Comparison of ENCODE assay signal across 1 cellular context in the genomic region with DNA sequence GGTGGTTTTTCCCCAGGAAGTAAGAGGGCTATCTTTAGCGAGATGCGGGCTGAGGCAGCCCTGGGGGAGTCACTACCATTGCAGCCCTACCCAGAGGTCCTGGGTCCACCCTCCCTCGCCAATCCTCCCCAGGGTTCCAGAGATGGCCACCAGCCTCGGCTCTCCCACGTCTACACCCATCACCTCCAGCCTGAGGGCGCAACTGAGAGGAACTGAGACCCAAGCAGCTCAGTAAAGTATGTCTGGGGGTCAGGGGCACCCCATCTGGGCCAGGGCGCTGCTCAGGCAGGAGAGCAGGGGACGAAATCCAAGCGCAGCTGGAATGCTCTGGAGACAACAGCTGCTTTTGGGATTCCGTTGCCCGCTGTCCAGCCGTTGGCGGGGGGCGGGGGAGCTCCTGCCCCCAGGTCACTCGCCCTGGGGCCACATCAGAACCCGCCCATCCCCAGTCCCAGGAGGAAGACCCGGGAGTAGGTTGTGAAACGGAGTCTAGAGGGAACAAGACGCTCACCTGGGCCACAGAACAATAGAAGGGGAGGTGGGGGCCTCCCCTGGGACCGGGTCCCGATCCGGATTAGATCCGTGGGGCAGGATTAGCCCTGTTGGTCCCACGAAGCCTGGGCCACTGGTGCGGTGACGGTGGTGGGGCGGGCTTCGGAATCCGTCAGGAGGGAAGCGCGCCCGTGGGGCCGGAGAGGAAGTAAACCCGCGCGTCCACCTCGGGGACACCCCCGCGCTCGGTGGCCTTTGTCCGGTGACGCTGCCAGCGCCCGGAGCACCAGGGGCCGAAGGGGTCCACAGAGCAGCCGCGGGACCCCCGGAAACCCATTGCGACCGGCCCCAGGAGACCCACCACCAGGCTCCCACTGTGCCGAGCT.
A peak's percentile ranks its signal among the peaks of the same experiment; 100 is the strongest.
TF ChIP-seq lines count a peak whose summit lies in the region.

No MANE protein-coding gene starts in this region.

TF ChIP-seq in GM12878, 131 proteins besides CTCF, POLR2A, EP300 and RAD21:
- TF ChIP-seq MEF2B (IDR thresholded peaks at IDR 0.05; ENCODE audit: partially characterized antibody, poor library complexity, severe bottlenecking): peak; percentile 85
- TF ChIP-seq SPI1 (IDR thresholded peaks at IDR 0.05; ENCODE audit: borderline replicate concordance, insufficient read depth, low read depth, low read length): peak; percentile 71; the same call in 1 of the 2 replicates
- TF ChIP-seq RB1 (IDR thresholded peaks at IDR 0.05; ENCODE audit: borderline replicate concordance): no peak
- TF ChIP-seq POLR2AphosphoS5 (IDR thresholded peaks at IDR 0.05; ENCODE audit: low read length): peak; percentile 40
- TF ChIP-seq CREM (IDR thresholded peaks at IDR 0.05; ENCODE audit: low read depth): 0 out of 2 replicates have a peak, but pooled peaks have one; percentile 21
- TF ChIP-seq YY1 (IDR thresholded peaks at IDR 0.05; ENCODE audit: low read depth, low read length): no peak
- peak; percentile 25 to 38; a peak in 1 of 4 replicates for TF ChIP-seq IKZF2 (IDR thresholded peaks at IDR 0.05)
- no peak for TF ChIP-seq POLR2AphosphoS2 (IDR thresholded peaks at IDR 0.05; ENCODE audit: low read depth, low read length)
- no peak for TF ChIP-seq MXI1 (IDR thresholded peaks at IDR 0.05; ENCODE audit: low read depth, low read length)
- no peak for TF ChIP-seq TAF1 (IDR thresholded peaks at IDR 0.05; ENCODE audit: borderline replicate concordance, low read depth, low read length)
- TF ChIP-seq RBBP5 (conservative IDR thresholded peaks at IDR 0.05): no peak
- TF ChIP-seq LARP7 (IDR thresholded peaks at IDR 0.05): 0 out of 2 replicates have a peak, but pooled peaks have one; percentile 6
- TF ChIP-seq, protein P1, sequence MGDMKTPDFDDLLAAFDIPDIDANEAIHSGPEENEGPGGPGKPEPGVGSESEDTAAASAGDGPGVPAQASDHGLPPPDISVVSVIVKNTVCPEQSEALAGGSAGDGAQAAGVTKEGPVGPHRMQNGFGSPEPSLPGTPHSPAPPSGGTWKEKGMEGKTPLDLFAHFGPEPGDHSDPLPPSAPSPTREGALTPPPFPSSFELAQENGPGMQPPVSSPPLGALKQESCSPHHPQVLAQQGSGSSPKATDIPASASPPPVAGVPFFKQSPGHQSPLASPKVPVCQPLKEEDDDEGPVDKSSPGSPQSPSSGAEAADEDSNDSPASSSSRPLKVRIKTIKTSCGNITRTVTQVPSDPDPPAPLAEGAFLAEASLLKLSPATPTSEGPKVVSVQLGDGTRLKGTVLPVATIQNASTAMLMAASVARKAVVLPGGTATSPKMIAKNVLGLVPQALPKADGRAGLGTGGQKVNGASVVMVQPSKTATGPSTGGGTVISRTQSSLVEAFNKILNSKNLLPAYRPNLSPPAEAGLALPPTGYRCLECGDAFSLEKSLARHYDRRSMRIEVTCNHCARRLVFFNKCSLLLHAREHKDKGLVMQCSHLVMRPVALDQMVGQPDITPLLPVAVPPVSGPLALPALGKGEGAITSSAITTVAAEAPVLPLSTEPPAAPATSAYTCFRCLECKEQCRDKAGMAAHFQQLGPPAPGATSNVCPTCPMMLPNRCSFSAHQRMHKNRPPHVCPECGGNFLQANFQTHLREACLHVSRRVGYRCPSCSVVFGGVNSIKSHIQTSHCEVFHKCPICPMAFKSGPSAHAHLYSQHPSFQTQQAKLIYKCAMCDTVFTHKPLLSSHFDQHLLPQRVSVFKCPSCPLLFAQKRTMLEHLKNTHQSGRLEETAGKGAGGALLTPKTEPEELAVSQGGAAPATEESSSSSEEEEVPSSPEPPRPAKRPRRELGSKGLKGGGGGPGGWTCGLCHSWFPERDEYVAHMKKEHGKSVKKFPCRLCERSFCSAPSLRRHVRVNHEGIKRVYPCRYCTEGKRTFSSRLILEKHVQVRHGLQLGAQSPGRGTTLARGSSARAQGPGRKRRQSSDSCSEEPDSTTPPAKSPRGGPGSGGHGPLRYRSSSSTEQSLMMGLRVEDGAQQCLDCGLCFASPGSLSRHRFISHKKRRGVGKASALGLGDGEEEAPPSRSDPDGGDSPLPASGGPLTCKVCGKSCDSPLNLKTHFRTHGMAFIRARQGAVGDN (IDR thresholded peaks at IDR 0.05): 0 out of 2 replicates have a peak, but pooled peaks have one; percentile 9
- TF ChIP-seq TCF3 (IDR thresholded peaks at IDR 0.05; ENCODE audit: borderline replicate concordance, insufficient read depth, low read depth, low read length): 0 out of 2 replicates have a peak, but pooled peaks have one; percentile 8
- TF ChIP-seq NRF1 (conservative IDR thresholded peaks at IDR 0.05; ENCODE audit: low read depth, low read length): no peak
- no peak for TF ChIP-seq ATF7 (IDR thresholded peaks at IDR 0.05; ENCODE audit: low read depth)
- 0 out of 2 replicates have a peak, but pooled peaks have one; percentile 38 for TF ChIP-seq DPF2 (IDR thresholded peaks at IDR 0.05)
- TF ChIP-seq, protein P2, sequence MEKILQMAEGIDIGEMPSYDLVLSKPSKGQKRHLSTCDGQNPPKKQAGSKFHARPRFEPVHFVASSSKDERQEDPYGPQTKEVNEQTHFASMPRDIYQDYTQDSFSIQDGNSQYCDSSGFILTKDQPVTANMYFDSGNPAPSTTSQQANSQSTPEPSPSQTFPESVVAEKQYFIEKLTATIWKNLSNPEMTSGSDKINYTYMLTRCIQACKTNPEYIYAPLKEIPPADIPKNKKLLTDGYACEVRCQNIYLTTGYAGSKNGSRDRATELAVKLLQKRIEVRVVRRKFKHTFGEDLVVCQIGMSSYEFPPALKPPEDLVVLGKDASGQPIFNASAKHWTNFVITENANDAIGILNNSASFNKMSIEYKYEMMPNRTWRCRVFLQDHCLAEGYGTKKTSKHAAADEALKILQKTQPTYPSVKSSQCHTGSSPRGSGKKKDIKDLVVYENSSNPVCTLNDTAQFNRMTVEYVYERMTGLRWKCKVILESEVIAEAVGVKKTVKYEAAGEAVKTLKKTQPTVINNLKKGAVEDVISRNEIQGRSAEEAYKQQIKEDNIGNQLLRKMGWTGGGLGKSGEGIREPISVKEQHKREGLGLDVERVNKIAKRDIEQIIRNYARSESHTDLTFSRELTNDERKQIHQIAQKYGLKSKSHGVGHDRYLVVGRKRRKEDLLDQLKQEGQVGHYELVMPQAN (conservative IDR thresholded peaks at IDR 0.05): 0 out of 2 replicates have a peak, but pooled peaks have one; percentile 14
- TF ChIP-seq, protein P3, sequence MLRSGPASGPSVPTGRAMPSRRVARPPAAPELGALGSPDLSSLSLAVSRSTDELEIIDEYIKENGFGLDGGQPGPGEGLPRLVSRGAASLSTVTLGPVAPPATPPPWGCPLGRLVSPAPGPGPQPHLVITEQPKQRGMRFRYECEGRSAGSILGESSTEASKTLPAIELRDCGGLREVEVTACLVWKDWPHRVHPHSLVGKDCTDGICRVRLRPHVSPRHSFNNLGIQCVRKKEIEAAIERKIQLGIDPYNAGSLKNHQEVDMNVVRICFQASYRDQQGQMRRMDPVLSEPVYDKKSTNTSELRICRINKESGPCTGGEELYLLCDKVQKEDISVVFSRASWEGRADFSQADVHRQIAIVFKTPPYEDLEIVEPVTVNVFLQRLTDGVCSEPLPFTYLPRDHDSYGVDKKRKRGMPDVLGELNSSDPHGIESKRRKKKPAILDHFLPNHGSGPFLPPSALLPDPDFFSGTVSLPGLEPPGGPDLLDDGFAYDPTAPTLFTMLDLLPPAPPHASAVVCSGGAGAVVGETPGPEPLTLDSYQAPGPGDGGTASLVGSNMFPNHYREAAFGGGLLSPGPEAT (IDR thresholded peaks at IDR 0.05; ENCODE audit: low read depth): 0 out of 2 replicates have a peak, but pooled peaks have one; percentile 17
- TF ChIP-seq CBFB (IDR thresholded peaks at IDR 0.05; ENCODE audit: low read depth): no peak
- TF ChIP-seq, protein P4, sequence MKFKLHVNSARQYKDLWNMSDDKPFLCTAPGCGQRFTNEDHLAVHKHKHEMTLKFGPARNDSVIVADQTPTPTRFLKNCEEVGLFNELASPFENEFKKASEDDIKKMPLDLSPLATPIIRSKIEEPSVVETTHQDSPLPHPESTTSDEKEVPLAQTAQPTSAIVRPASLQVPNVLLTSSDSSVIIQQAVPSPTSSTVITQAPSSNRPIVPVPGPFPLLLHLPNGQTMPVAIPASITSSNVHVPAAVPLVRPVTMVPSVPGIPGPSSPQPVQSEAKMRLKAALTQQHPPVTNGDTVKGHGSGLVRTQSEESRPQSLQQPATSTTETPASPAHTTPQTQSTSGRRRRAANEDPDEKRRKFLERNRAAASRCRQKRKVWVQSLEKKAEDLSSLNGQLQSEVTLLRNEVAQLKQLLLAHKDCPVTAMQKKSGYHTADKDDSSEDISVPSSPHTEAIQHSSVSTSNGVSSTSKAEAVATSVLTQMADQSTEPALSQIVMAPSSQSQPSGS (IDR thresholded peaks at IDR 0.05; ENCODE audit: low read length): no peak
- TF ChIP-seq BACH1 (IDR thresholded peaks at IDR 0.05; ENCODE audit: borderline replicate concordance): peak; percentile 6; the same call in 1 of the 2 replicates
- TF ChIP-seq POU2F2 (IDR thresholded peaks at IDR 0.05; ENCODE audit: borderline replicate concordance, low read depth, low read length): peak; percentile 40; the same call in 1 of the 3 replicates
- TF ChIP-seq EED (IDR thresholded peaks at IDR 0.05; ENCODE audit: low read depth): 0 out of 2 replicates have a peak, but pooled peaks have one; percentile 13
- TF ChIP-seq, protein P5, sequence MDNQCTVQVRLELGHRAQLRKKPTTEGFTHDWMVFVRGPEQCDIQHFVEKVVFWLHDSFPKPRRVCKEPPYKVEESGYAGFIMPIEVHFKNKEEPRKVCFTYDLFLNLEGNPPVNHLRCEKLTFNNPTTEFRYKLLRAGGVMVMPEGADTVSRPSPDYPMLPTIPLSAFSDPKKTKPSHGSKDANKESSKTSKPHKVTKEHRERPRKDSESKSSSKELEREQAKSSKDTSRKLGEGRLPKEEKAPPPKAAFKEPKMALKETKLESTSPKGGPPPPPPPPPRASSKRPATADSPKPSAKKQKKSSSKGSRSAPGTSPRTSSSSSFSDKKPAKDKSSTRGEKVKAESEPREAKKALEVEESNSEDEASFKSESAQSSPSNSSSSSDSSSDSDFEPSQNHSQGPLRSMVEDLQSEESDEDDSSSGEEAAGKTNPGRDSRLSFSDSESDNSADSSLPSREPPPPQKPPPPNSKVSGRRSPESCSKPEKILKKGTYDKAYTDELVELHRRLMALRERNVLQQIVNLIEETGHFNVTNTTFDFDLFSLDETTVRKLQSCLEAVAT (IDR thresholded peaks at IDR 0.05): no peak
- 0 out of 2 replicates have a peak, but pooled peaks have one; percentile 7 for TF ChIP-seq TCF12 (IDR thresholded peaks at IDR 0.05; ENCODE audit: low read depth, low read length)
- peak; percentile 78 for TF ChIP-seq NR2F1 (conservative IDR thresholded peaks at IDR 0.05)
- no peak for TF ChIP-seq PAX8 (IDR thresholded peaks at IDR 0.05)
- no peak for TF ChIP-seq CBX3 (IDR thresholded peaks at IDR 0.05; ENCODE audit: borderline replicate concordance, low read depth)
- peak; percentile 2; the same call in 1 of the 2 replicates for TF ChIP-seq SMAD5 (IDR thresholded peaks at IDR 0.05; ENCODE audit: low read depth)
- peak; percentile 45; the same call in 1 of the 2 replicates for TF ChIP-seq IKZF1 (conservative IDR thresholded peaks at IDR 0.05)
- TF ChIP-seq EGR1 (IDR thresholded peaks at IDR 0.05; ENCODE audit: borderline replicate concordance in 1 of 2, low read depth in 2 of 2, low read length in 2 of 2): peak in 1 of 2 experiments; percentile 30; a peak in 1 of 3 replicates
- TF ChIP-seq GATAD2B (conservative IDR thresholded peaks at IDR 0.05; ENCODE audit: low read depth): 0 out of 2 replicates have a peak, but pooled peaks have one; percentile 32
- no peak for TF ChIP-seq NR2C1 (IDR thresholded peaks at IDR 0.05)
- TF ChIP-seq, protein P6, sequence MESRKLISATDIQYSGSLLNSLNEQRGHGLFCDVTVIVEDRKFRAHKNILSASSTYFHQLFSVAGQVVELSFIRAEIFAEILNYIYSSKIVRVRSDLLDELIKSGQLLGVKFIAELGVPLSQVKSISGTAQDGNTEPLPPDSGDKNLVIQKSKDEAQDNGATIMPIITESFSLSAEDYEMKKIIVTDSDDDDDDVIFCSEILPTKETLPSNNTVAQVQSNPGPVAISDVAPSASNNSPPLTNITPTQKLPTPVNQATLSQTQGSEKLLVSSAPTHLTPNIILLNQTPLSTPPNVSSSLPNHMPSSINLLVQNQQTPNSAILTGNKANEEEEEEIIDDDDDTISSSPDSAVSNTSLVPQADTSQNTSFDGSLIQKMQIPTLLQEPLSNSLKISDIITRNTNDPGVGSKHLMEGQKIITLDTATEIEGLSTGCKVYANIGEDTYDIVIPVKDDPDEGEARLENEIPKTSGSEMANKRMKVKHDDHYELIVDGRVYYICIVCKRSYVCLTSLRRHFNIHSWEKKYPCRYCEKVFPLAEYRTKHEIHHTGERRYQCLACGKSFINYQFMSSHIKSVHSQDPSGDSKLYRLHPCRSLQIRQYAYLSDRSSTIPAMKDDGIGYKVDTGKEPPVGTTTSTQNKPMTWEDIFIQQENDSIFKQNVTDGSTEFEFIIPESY (IDR thresholded peaks at IDR 0.05): no peak
- TF ChIP-seq, protein P7, sequence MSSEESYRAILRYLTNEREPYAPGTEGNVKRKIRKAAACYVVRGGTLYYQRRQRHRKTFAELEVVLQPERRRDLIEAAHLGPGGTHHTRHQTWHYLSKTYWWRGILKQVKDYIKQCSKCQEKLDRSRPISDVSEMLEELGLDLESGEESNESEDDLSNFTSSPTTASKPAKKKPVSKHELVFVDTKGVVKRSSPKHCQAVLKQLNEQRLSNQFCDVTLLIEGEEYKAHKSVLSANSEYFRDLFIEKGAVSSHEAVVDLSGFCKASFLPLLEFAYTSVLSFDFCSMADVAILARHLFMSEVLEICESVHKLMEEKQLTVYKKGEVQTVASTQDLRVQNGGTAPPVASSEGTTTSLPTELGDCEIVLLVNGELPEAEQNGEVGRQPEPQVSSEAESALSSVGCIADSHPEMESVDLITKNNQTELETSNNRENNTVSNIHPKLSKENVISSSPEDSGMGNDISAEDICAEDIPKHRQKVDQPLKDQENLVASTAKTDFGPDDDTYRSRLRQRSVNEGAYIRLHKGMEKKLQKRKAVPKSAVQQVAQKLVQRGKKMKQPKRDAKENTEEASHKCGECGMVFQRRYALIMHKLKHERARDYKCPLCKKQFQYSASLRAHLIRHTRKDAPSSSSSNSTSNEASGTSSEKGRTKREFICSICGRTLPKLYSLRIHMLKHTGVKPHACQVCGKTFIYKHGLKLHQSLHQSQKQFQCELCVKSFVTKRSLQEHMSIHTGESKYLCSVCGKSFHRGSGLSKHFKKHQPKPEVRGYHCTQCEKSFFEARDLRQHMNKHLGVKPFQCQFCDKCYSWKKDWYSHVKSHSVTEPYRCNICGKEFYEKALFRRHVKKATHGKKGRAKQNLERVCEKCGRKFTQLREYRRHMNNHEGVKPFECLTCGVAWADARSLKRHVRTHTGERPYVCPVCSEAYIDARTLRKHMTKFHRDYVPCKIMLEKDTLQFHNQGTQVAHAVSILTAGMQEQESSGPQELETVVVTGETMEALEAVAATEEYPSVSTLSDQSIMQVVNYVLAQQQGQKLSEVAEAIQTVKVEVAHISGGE (CRISPR knock-in tag; IDR thresholded peaks at IDR 0.05): no peak
- TF ChIP-seq, protein P8, sequence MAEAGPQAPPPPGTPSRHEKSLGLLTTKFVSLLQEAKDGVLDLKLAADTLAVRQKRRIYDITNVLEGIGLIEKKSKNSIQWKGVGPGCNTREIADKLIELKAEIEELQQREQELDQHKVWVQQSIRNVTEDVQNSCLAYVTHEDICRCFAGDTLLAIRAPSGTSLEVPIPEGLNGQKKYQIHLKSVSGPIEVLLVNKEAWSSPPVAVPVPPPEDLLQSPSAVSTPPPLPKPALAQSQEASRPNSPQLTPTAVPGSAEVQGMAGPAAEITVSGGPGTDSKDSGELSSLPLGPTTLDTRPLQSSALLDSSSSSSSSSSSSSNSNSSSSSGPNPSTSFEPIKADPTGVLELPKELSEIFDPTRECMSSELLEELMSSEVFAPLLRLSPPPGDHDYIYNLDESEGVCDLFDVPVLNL (IDR thresholded peaks at IDR 0.05; ENCODE audit: low read depth, low read length): no peak
- 0 out of 4 replicates have a peak, but pooled peaks of 1 of the 2 experiments have one; percentile 3 for TF ChIP-seq BHLHE40 (IDR thresholded peaks at IDR 0.05; ENCODE audit: borderline replicate concordance in 1 of 2, low read depth in 2 of 2, low read length in 1 of 2)
- no peak for TF ChIP-seq ASH2L (IDR thresholded peaks at IDR 0.05; ENCODE audit: borderline replicate concordance, low read depth)
- no peak for TF ChIP-seq ZNF622 (IDR thresholded peaks at IDR 0.05)
